In genomic region chr4:68656445-68656973, GRCh38 we compare ENCODE assay signal across 13 cellular contexts. TPM values are rescaled to one million over a fixed set of nuclear protein-coding genes. Genes with fewer than 3 reads are reported as not detected.
DNase-seq lines count a peak whose midpoint lies in the region; ATAC-seq, FAIRE-seq and TF ChIP-seq lines count a peak whose summit lies in the region.
"Not testable (repeated sequence)": the region's sequence is repeated elsewhere in the genome, so short reads cannot be mapped to it uniquely, and the experiment has no call there.
"Had no signal": no experiment of that assay in that cellular context is flagged by ENCODE, and none has a peak within 500 bp of the region (broad histone marks: within the 10 kb centered on the region; RNA-seq: fewer than 3 reads in every experiment).

No MANE protein-coding gene starts in this region.

- H2AFZ ChIP-seq in hepatocyte, result peak overlapping the region; percentile 34

- ATAC-seq in GM18508 (IDR thresholded peaks at IDR 0.05; ENCODE audit: insufficient read depth, unreplicated experiment) (peak; percentile 29), GM19397 (IDR thresholded peaks at IDR 0.05; ENCODE audit: unreplicated experiment) (peak; percentile 52), GM21786 (IDR thresholded peaks at IDR 0.05; ENCODE audit: unreplicated experiment) (peak; percentile 49), HG02981 (IDR thresholded peaks at IDR 0.05; ENCODE audit: unreplicated experiment) (peak; percentile 50), HG03442 (IDR thresholded peaks at IDR 0.05; ENCODE audit: unreplicated experiment) (peak; percentile 44), pancreas (peak in 3 of 4 donors; percentile 49 to 65 (median 59))
- ATAC-seq in RWPE2 (ENCODE audit: low read depth), result not testable (repeated sequence)

- peaks cover 34% of the 10 kb centered on the region for H3K4me1 ChIP-seq in RWPE2 (ENCODE audit: insufficient read depth, poor library complexity, severe bottlenecking)
- not testable (repeated sequence) for H3K4me1 ChIP-seq in hepatocyte (ENCODE audit: insufficient read depth)
- H3K4me1 ChIP-seq in pancreas, result peaks cover 0 to 49% (median 21%) of the 10 kb centered on the region in 3 donors

- H3K27ac ChIP-seq in RWPE2 (ENCODE audit: poor library complexity, severe bottlenecking) (peak overlapping the region; percentile 86), hepatocyte (peak overlapping the region; percentile 80), pancreas (peak overlapping the region in 2 of 4 donors; percentile 62 to 66)

- not testable (repeated sequence) for H3K9me2 ChIP-seq in hepatocyte (replicated peaks; ENCODE audit: insufficient read depth)

- TF ChIP-seq CTCF in RWPE2 (IDR thresholded peaks at IDR 0.05; ENCODE audit: poor library complexity, severe bottlenecking); hepatocyte (IDR thresholded peaks at IDR 0.05; ENCODE audit: poor library complexity); pancreas (IDR thresholded peaks at IDR 0.05): not testable (repeated sequence)

- peak overlapping the region; percentile 19 for H3K4me2 ChIP-seq in hepatocyte

- H3K9me3 ChIP-seq in RWPE2 (ENCODE audit: severe bottlenecking); hepatocyte (ENCODE audit: low read depth); pancreas: not testable (repeated sequence)

- not testable (repeated sequence) for H3K27me3 ChIP-seq in RWPE2 (ENCODE audit: insufficient read depth, poor library complexity, severe bottlenecking); hepatocyte; pancreas

- not testable (repeated sequence) for H3K4me3 ChIP-seq in RWPE2 (ENCODE audit: severe bottlenecking); hepatocyte; pancreas

- intact Hi-C loops in pancreas (cut with DNase I), result not testable (repeated sequence)

- WGBS in hepatocyte (ENCODE audit: low lambda C conversion rate, missing lambda C conversion rate), result 68% methylated on average over 2 of the region's 2 CpGs
- 48 to 53% methylated on average over 2 of the region's 2 CpGs for WGBS in pancreas, 2 donors

- not testable (repeated sequence) for H3K79me2 ChIP-seq in hepatocyte

- H4K20me1 ChIP-seq in hepatocyte (ENCODE audit: insufficient read depth, poor library complexity, severe bottlenecking), result not testable (repeated sequence)

- not testable (repeated sequence) for FAIRE-seq in pancreas (lab: Jason Lieb, UNC)

- not testable (repeated sequence) for DNase-seq in RWPE2 (ENCODE audit: low spot score); pancreas
- peak; percentile 11 for DNase-seq in hepatocyte (ENCODE audit: low spot score)

- H3K36me3 ChIP-seq in RWPE2 (ENCODE audit: low read depth); hepatocyte (replicated peaks; ENCODE audit: insufficient read depth, low read depth); pancreas: not testable (repeated sequence)

RNA-seq across cellular contexts. Expression of gene UGT2B15, which starts 13.9 kb away (rescaled TPM):
- 103 and 119 TPM in 2 replicates for total RNA-seq in hepatocyte
- polyA plus RNA-seq in hepatocyte, result 35.7 and 41.0 TPM in 2 replicates
- 10 to 100 TPM in 4 of 6 donors, 1 to 10 TPM in 2; 6.0 to 55.5 (median 18.6) TPM for total RNA-seq in pancreas
- 10 to 100 TPM in 1 of 2 donors, 1 to 10 TPM in 1; 4.1 to 40.6 TPM for polyA plus RNA-seq in pancreas
- total RNA-seq: dermis microvascular lymphatic vessel endothelial cell; fibroblast of lung; left ventricle myocardium inferior; natural killer cell treated with Interleukin-12 subunit alpha and Interleukin-12 subunit beta and Interleukin-15 and Interleukin-18, amount 100 ng/mL, for 72 hours; temporal lobe had no signal
- polyA plus RNA-seq: fibroblast of lung had no signal
